In the genomic region with DNA sequence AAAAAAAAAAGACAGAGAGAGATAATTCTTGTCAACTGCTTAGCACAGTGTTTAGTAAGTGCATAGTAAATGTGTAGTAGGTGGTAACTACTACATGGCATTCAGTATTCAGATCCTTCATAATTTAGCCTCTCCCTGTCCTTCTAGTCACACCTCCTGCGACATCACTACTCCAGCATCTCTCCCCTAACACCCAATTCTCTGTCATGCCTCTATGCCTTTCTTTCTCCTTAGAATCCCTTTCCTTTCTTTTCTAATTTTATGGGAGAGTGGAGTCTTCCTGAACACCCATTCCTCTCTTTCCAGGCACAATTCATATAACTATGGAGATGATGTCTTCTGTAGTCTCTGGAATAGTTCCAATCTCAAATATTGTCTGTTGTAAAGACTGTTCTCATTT, we compare ENCODE assay signal across 34 cellular contexts. TPM values are rescaled to one million over a fixed set of nuclear protein-coding genes. Genes with fewer than 3 reads are reported as not detected.
DNase-seq lines count a peak whose midpoint lies in the region; ATAC-seq, FAIRE-seq and TF ChIP-seq lines count a peak whose summit lies in the region.
"Had no signal": no experiment of that assay in that cellular context is flagged by ENCODE, and none has a peak within 500 bp of the region (broad histone marks: within the 10 kb centered on the region; RNA-seq: fewer than 3 reads in every experiment).

No MANE protein-coding gene starts in this region.

- no peak overlapping the region for H3K4me3 Mint-ChIP-seq in CD8-positive, alpha-beta T cell
- H3K4me3 Mint-ChIP-seq: activated naive CD8-positive, alpha-beta T cell treated with anti-CD3 and anti-CD28 coated beads, Interleukin-2, amount 10 ng/mL, durations not matched to agents 7 days and 5 days; central memory CD8-positive, alpha-beta T cell had no signal

- H4K20me1 ChIP-seq in HCT116 (ENCODE audit: insufficient read depth) (no peaks in the 10 kb centered on the region), keratinocyte (ENCODE audit: control insufficient read depth, extremely low read depth, insufficient read depth, low read length) (no peaks in the 10 kb centered on the region)

- H3K9me3 ChIP-seq in HCT116 (ENCODE audit: control insufficient read depth in 1 of 2, insufficient read depth in 1 of 2, low read depth in 1 of 2, low read length in 2 of 2) (no peaks in the 10 kb centered on the region), keratinocyte (ENCODE audit: control insufficient read depth, low read depth, low read length) (no peaks in the 10 kb centered on the region), A673 (ENCODE audit: low read depth, low read length, poor library complexity, severe bottlenecking) (no peaks in the 10 kb centered on the region)
- H3K9me3 ChIP-seq in CD8-positive, alpha-beta T cell (ENCODE audit: low read length), result no peaks in the 10 kb centered on the region
- H3K9me3 ChIP-seq: ascending aorta, left ventricle myocardium inferior, pancreas, right atrium auricular region had no signal

- TF ChIP-seq RAD21 in HCT116 (IDR thresholded peaks at IDR 0.05; ENCODE audit: low read depth), result no peak

- peak overlapping the region; percentile 92 for H3K27ac ChIP-seq in ACC112 (ENCODE audit: low read depth, low read length)
- peak overlapping the region; percentile 83; the same call in 1 of the 2 replicates for H3K27ac ChIP-seq in HCT116 (ENCODE audit: low read depth, low read length)
- peak overlapping the region; percentile 94 for H3K27ac ChIP-seq in keratinocyte (ENCODE audit: control insufficient read depth, insufficient read depth, low read length)
- H3K27ac ChIP-seq in CD8-positive, alpha-beta T cell (ENCODE audit: low read depth, low read length), result no peak overlapping the region
- no peak overlapping the region for H3K27ac ChIP-seq in A673 (ENCODE audit: low read depth, low read length, poor library complexity, severe bottlenecking)
- H3K27ac ChIP-seq: ascending aorta, pancreas had no signal

- peaks cover 12% of the 10 kb centered on the region for H3K36me3 Mint-ChIP-seq in CD8-positive, alpha-beta T cell

- peak overlapping the region; percentile 80 for H3K9ac ChIP-seq in HCT116 (ENCODE audit: low read length)
- no peak overlapping the region for H3K9ac ChIP-seq in keratinocyte (ENCODE audit: control insufficient read depth, extremely low read depth, insufficient read depth, low read length)

- peaks cover 31% of the 10 kb centered on the region for H3K4me1 Mint-ChIP-seq in CD8-positive, alpha-beta T cell (ENCODE audit: low read depth)

- no peaks in the 10 kb centered on the region for H3K27me3 Mint-ChIP-seq in CD8-positive, alpha-beta T cell (ENCODE audit: low read depth)
- H3K27me3 Mint-ChIP-seq: central memory CD8-positive, alpha-beta T cell had no signal

- BruUV-seq in HCT116 (replicated peaks; lab: Mats Ljungman, UMichigan), result no TSS peak
- BruUV-seq in A673 (replicated peaks; lab: Mats Ljungman, UMichigan), result no TSS peak

- no peak overlapping the region for H3K27ac Mint-ChIP-seq in CD8-positive, alpha-beta T cell
- H3K27ac Mint-ChIP-seq: activated naive CD8-positive, alpha-beta T cell treated with anti-CD3 and anti-CD28 coated beads, Interleukin-2, amount 10 ng/mL, durations not matched to agents 7 days and 5 days; naive B cell had no signal

- H3K79me2 ChIP-seq in ACC112 (ENCODE audit: control insufficient read depth, insufficient read depth, low read length, unreplicated experiment), result peaks cover 16% of the 10 kb centered on the region
- peaks cover 34% of the 10 kb centered on the region for H3K79me2 ChIP-seq in HCT116 (ENCODE audit: insufficient read depth, low read length)
- H3K79me2 ChIP-seq in keratinocyte (ENCODE audit: control insufficient read depth, insufficient read depth, low read length), result peaks cover 16% of the 10 kb centered on the region

- no peak for TF ChIP-seq POLR2A in HCT116 (IDR thresholded peaks at IDR 0.05; ENCODE audit: borderline replicate concordance, extremely low read depth, insufficient read depth, insufficient read length)

- H3K36me3 ChIP-seq in ACC112 (ENCODE audit: insufficient read depth, low read length) (no peaks in the 10 kb centered on the region), HCT116 (ENCODE audit: control insufficient read depth in 1 of 2, insufficient read depth in 2 of 2, low read length in 2 of 2) (no peaks in the 10 kb centered on the region), keratinocyte (ENCODE audit: control insufficient read depth in 2 of 2, extremely low read depth in 1 of 2, insufficient read depth in 2 of 2, low read length in 2 of 2) (no peaks in the 10 kb centered on the region), A673 (ENCODE audit: insufficient read depth, low read length, poor library complexity, severe bottlenecking) (no peaks in the 10 kb centered on the region)
- no peaks in the 10 kb centered on the region for H3K36me3 ChIP-seq in CD8-positive, alpha-beta T cell (ENCODE audit: insufficient read depth, low read length)
- H3K36me3 ChIP-seq: ascending aorta, left ventricle myocardium inferior, pancreas, right atrium auricular region had no signal

- H3K4me2 ChIP-seq in HCT116 (ENCODE audit: low read length) (peak overlapping the region; percentile 92), keratinocyte (ENCODE audit: control insufficient read depth, extremely low read depth, insufficient read depth, low read depth, low read length) (peak overlapping the region; percentile 46)
- H3K4me2 ChIP-seq: smooth muscle cell had no signal

- TF ChIP-seq CTCF in HCT116 (IDR thresholded peaks at IDR 0.05 in 2 of 3, conservative IDR thresholded peaks at IDR 0.05 in 1 of 3; ENCODE audit: borderline replicate concordance in 1 of 3, insufficient read depth in 1 of 3, low read depth in 2 of 3, low read length in 2 of 3) (no peak), keratinocyte (optimal IDR thresholded peaks at IDR 0.05 in 1 of 3, IDR thresholded peaks at IDR 0.05 in 1 of 3, conservative IDR thresholded peaks at IDR 0.05 in 1 of 3; ENCODE audit: extremely low read depth in 1 of 3, insufficient read depth in 2 of 3, low read length in 3 of 3) (no peak), A673 (conservative IDR thresholded peaks at IDR 0.05; ENCODE audit: low read depth, low read length) (no peak)
- TF ChIP-seq CTCF in CD8-positive, alpha-beta T cell (IDR thresholded peaks at IDR 0.05), result no peak

- POLR2A ChIA-PET in HCT116 (lab: Charles Lee) (interaction anchor here (1.5 kb wide), 1 partner anchor 87 kb away, joined by 6 read pairs; no protein-coding TSS in a partner anchor), A673 (lab: Charles Lee; ENCODE audit: low non-redundant PET) (no interaction called here)
- POLR2A ChIA-PET in CD8-positive, alpha-beta T cell (lab: Charles Lee), result no interaction called here

- H3K9me2 ChIP-seq in HCT116 (ENCODE audit: insufficient read depth), result no peaks in the 10 kb centered on the region

- H3K4me1 ChIP-seq in ACC112 (ENCODE audit: control insufficient read depth, insufficient read depth, low read length, unreplicated experiment) (peaks cover 17% of the 10 kb centered on the region), HCT116 (ENCODE audit: control insufficient read depth in 1 of 2, insufficient read depth in 2 of 2, low read length in 2 of 2) (peaks cover 25 to 44% of the 10 kb centered on the region in 2 experiments), keratinocyte (ENCODE audit: control insufficient read depth, extremely low read depth, insufficient read depth, low read length) (peaks cover 27% of the 10 kb centered on the region), A673 (ENCODE audit: insufficient read depth, low read length, poor library complexity, severe bottlenecking) (no peaks in the 10 kb centered on the region)
- H3K4me1 ChIP-seq in CD8-positive, alpha-beta T cell (ENCODE audit: insufficient read depth, low read length), result peaks cover 17% of the 10 kb centered on the region

- CTCF ChIA-PET in HCT116 (lab: Charles Lee) (no interaction called here), A673 (lab: Charles Lee) (no interaction called here)
- CTCF ChIA-PET in CD8-positive, alpha-beta T cell (lab: Charles Lee), result interaction anchor here (0.6 to 2.2 kb wide), 3 partner anchors 13 to 59 kb away, joined by 3 to 10 read pairs (median 3); no protein-coding TSS in a partner anchor

- intact Hi-C loops in HCT116 (cut with micrococcal nuclease) (no loop called here), A673 (cut with micrococcal nuclease; ENCODE audit: unreplicated experiment) (no loop called here)
- intact Hi-C loops in CD8-positive, alpha-beta T cell (cut with DNase I, micrococcal nuclease), result loop anchor here in 1 of 2 experiments (1.0 kb wide), 1 partner anchor 59 kb away; no protein-coding TSS in a partner anchor

- no peak for ATAC-seq in HCT116
- ATAC-seq in CD8-positive, alpha-beta T cell, result no peak
- ATAC-seq: pancreas, SK-N-SH treated with all-trans-retinoic acid at 6 μM for 48 hours had no signal

- no peak for FAIRE-seq in keratinocyte (lab: Jason Lieb, UNC)
- FAIRE-seq: D721Med, endometrium, pancreas had no signal

- no peaks in the 10 kb centered on the region for H3K27me3 ChIP-seq in ACC112 (ENCODE audit: insufficient read depth, low read length)
- H3K27me3 ChIP-seq in HCT116 (ENCODE audit: insufficient read depth, low read length), result no peaks in the 10 kb centered on the region
- no peaks in the 10 kb centered on the region for H3K27me3 ChIP-seq in keratinocyte (ENCODE audit: control insufficient read depth, extremely low read depth, insufficient read depth, low read length)
- no peaks in the 10 kb centered on the region for H3K27me3 ChIP-seq in CD8-positive, alpha-beta T cell (ENCODE audit: insufficient read depth, low read length)
- H3K27me3 ChIP-seq in A673 (replicated peaks; ENCODE audit: insufficient read depth, low read depth, low read length, poor library complexity), result no peaks in the 10 kb centered on the region
- H3K27me3 ChIP-seq: ascending aorta, pancreas, right atrium auricular region had no signal

- dilution Hi-C loops in keratinocyte (cut with MboI; ENCODE audit: extremely low pct_ligation_motif_present, low sequenced_read_pairs), result no loop called here

- no peaks in the 10 kb centered on the region for H3K9me3 Mint-ChIP-seq in CD8-positive, alpha-beta T cell
- H3K9me3 Mint-ChIP-seq: activated naive CD8-positive, alpha-beta T cell treated with anti-CD3 and anti-CD28 coated beads, Interleukin-2, amount 10 ng/mL, durations not matched to agents 7 days and 5 days; central memory CD8-positive, alpha-beta T cell; naive B cell had no signal

- RAD21 ChIA-PET in HCT116 (lab: Charles Lee; ENCODE audit: low non-redundant PET in 1 of 2, low total read pairs in 2 of 2, uncharacterized antibody in 2 of 2, unreplicated experiment in 2 of 2), result interaction anchor here in 1 of 2 experiments (0.7 kb wide), 1 partner anchor 418 kb away, joined by 4 read pairs; the partner anchor contains the start of gene SNX27

- DNase-seq in HCT116 (ENCODE audit: low read depth, low spot score) (no peak), RKO (ENCODE audit: low spot score) (peak; percentile 38), keratinocyte (ENCODE audit: low read depth, low spot score) (no peak), A673 (ENCODE audit: low spot score) (no peak)
- no peak for DNase-seq in activated CD4-positive, CD25-positive, alpha-beta regulatory T cell treated with anti-CD3 and anti-CD28 coated beads, Interleukin-2, amount 50 U/mL, for 72 hours
- no peak for DNase-seq in effector CD8-positive, alpha-beta T cell (lab: John Stamatoyannopoulos, UW)
- no peak for DNase-seq in CD8-positive, alpha-beta T cell
- DNase-seq: activated CD4-positive, alpha-beta T cell treated with anti-CD3 and anti-CD28 coated beads for 4 hours; activated CD8-positive, alpha-beta memory T cell treated with anti-CD3 and anti-CD28 coated beads for 24 hours; activated effector memory CD4-positive, alpha-beta T cell treated with Interleukin-2 at 50 U/mL for 16 hours; activated naive CD8-positive, alpha-beta T cell treated with anti-CD3 and anti-CD28 coated beads, Interleukin-2, amount 10 ng/mL, durations not matched to agents 7 days and 5 days; C1 segment of cervical spinal cord; dermis blood vessel endothelial cell; left ventricle myocardium inferior; MM.1S; naive B cell; NCI-H1417; NCI-H2081 treated with DMSO at 0.1 percent for 48 hours; NCI-H345; NCI-H748 treated with DMSO at 0.1 percent for 48 hours; pancreas; stimulated activated CD4-positive, alpha-beta T cell treated with anti-CD3 and anti-CD28 coated beads, Interleukin-1b, Interleukin-23, amount 100 ng/mL, for 48 hours; T-helper 2 cell; trophoblast cell had no signal

- H3K9me1 ChIP-seq in keratinocyte (ENCODE audit: control insufficient read depth, extremely low read depth, insufficient read depth, low read length), result no peaks in the 10 kb centered on the region

- no peak overlapping the region for H2AFZ ChIP-seq in ACC112 (ENCODE audit: low read length, unreplicated experiment)
- no peak overlapping the region for H2AFZ ChIP-seq in HCT116 (ENCODE audit: low read depth, low read length, poor library complexity, severe bottlenecking)
- H2AFZ ChIP-seq in keratinocyte (ENCODE audit: control insufficient read depth, low read length), result no peak overlapping the region

- H3K4me3 ChIP-seq in ACC112 (ENCODE audit: low read depth, low read length) (peak overlapping the region; percentile 38; the same call in 1 of the 2 replicates), HCT116 (replicated peaks in 1 of 2; ENCODE audit: low read depth in 1 of 2, low read length in 2 of 2) (peak overlapping the region; percentile 61 to 68), keratinocyte (ENCODE audit: control insufficient read depth in 2 of 3, extremely low read depth in 1 of 3, insufficient read depth in 2 of 3, low read depth in 1 of 3, low read length in 3 of 3) (no peak overlapping the region), A673 (ENCODE audit: low read depth, low read length, poor library complexity, severe bottlenecking) (no peak overlapping the region)
- no peak overlapping the region for H3K4me3 ChIP-seq in CD8-positive, alpha-beta T cell (ENCODE audit: low read depth, low read length)
- H3K4me3 ChIP-seq: ascending aorta, left ventricle myocardium inferior, pancreas, right atrium auricular region, smooth muscle cell had no signal

RNA-seq across cellular contexts. Expression of gene VPS72, which starts 3.9 kb away (rescaled TPM):
- total RNA-seq in HCT116 (2021; ENCODE audit: unreplicated experiment) (68.9 TPM), A673 (2021) (113 and 114 TPM in 2 replicates)
- 47.7 and 57.3 TPM in 2 replicates for polyA plus RNA-seq in HCT116 (2012)
- 41.6 to 69.9 TPM (median 47.5 TPM) in 3 replicates for polyA plus RNA-seq in keratinocyte
- 133 TPM for polyA plus RNA-seq in keratinocyte (2011; ENCODE audit: low read depth)
- 41.1 and 47.4 TPM in 2 replicates for polyA plus RNA-seq in keratinocyte (2011; cell fraction: cytosol; rRNA removed)
- 36.8 and 38.5 TPM in 2 replicates for polyA plus RNA-seq in keratinocyte (2011; cell fraction: nucleus; rRNA removed)
- polyA plus RNA-seq in keratinocyte (2012; ENCODE audit: low replicate concordance), result 32.5 and 49.8 TPM in 2 replicates
- 19.4 to 22.3 TPM (median 21.5 TPM) in 3 replicates for polyA minus RNA-seq in keratinocyte
- 30.1 TPM for polyA minus RNA-seq in keratinocyte (2011; cell fraction: cytosol; rRNA and poly(A)+ RNA removed)
- polyA minus RNA-seq in keratinocyte (2011; cell fraction: nucleus; rRNA and poly(A)+ RNA removed), result 10.5 and 11.2 TPM in 2 replicates
- total RNA-seq in CD8-positive, alpha-beta T cell, result 10 to 100 TPM in 1 of 2 experiments, 1 to 10 TPM in 1; 7.0 to 12.1 TPM

RNA-seq across cellular contexts. Expression of gene PIP5K1A, which starts 4.5 kb away (rescaled TPM):
- total RNA-seq in HCT116 (2021; ENCODE audit: unreplicated experiment) (75.4 TPM), A673 (2021) (109 and 115 TPM in 2 replicates)
- 52.8 and 55.0 TPM in 2 replicates for polyA plus RNA-seq in HCT116 (2012)
- polyA plus RNA-seq in keratinocyte, result 98.6 to 148 TPM (median 124 TPM) in 3 replicates
- 40.9 TPM for polyA plus RNA-seq in keratinocyte (2011; ENCODE audit: low read depth)
- polyA plus RNA-seq in keratinocyte (2011; cell fraction: cytosol; rRNA removed), result 99.7 and 191 TPM in 2 replicates
- polyA plus RNA-seq in keratinocyte (2011; cell fraction: nucleus; rRNA removed), result 285 and 289 TPM in 2 replicates
- 45.5 and 51.0 TPM in 2 replicates for polyA plus RNA-seq in keratinocyte (2012; ENCODE audit: low replicate concordance)
- polyA minus RNA-seq in keratinocyte, result 191 to 227 TPM (median 226 TPM) in 3 replicates
- 42.0 TPM for polyA minus RNA-seq in keratinocyte (2011; cell fraction: cytosol; rRNA and poly(A)+ RNA removed)
- polyA minus RNA-seq in keratinocyte (2011; cell fraction: nucleus; rRNA and poly(A)+ RNA removed), result 151 and 276 TPM in 2 replicates
- 10 to 100 TPM; 37.2 to 48.2 TPM for total RNA-seq in CD8-positive, alpha-beta T cell

RNA-seq across cellular contexts. Expression of gene TMOD4, which starts 18.1 kb away (rescaled TPM):
- total RNA-seq in HCT116 (2021; ENCODE audit: unreplicated experiment) (1.8 TPM), A673 (2021) (1.4 and 2.8 TPM in 2 replicates)
- 0.51 and 1.3 TPM in 2 replicates for polyA plus RNA-seq in HCT116 (2012)
- 0.18 to 0.42 TPM (median 0.34 TPM) in 3 replicates for polyA plus RNA-seq in keratinocyte
- not detected for polyA plus RNA-seq in keratinocyte (2011; ENCODE audit: low read depth)
- polyA plus RNA-seq in keratinocyte (2011; cell fraction: cytosol; rRNA removed), result 0.15 and 0.17 TPM in 2 replicates
- not detected in 2 replicates for polyA plus RNA-seq in keratinocyte (2011; cell fraction: nucleus; rRNA removed)
- 0.24 TPM in 1 of 2 replicates, not detected in the other for polyA plus RNA-seq in keratinocyte (2012; ENCODE audit: low replicate concordance)
- polyA minus RNA-seq in keratinocyte, result 0.49 TPM in 1 of 3 replicates, not detected in the others
- not detected for polyA minus RNA-seq in keratinocyte (2011; cell fraction: cytosol; rRNA and poly(A)+ RNA removed)
- polyA minus RNA-seq in keratinocyte (2011; cell fraction: nucleus; rRNA and poly(A)+ RNA removed), result not detected in 2 replicates
- total RNA-seq in CD8-positive, alpha-beta T cell, result 1 to 10 TPM in 1 of 2 experiments, under 1 TPM in 1; 0.98 to 1.7 TPM
- total RNA-seq: ascending aorta, dermis blood vessel endothelial cell, glomerular endothelial cell, left ventricle myocardium inferior, mesenteric fat pad, right atrium auricular region, smooth muscle cell had no signal
- polyA plus RNA-seq: pancreas had no signal

RNA-seq across cellular contexts. Expression of gene SCNM1, which starts 27.9 kb away (rescaled TPM):
- total RNA-seq in HCT116 (2021; ENCODE audit: unreplicated experiment) (34.1 TPM), A673 (2021) (57.5 and 59.6 TPM in 2 replicates)
- polyA plus RNA-seq in HCT116 (2012), result 28.2 and 40.0 TPM in 2 replicates
- 11.0 to 34.4 TPM (median 26.2 TPM) in 3 replicates for polyA plus RNA-seq in keratinocyte
- 32.6 TPM for polyA plus RNA-seq in keratinocyte (2011; ENCODE audit: low read depth)
- polyA plus RNA-seq in keratinocyte (2011; cell fraction: cytosol; rRNA removed), result 22.8 and 25.1 TPM in 2 replicates
- 33.4 and 35.9 TPM in 2 replicates for polyA plus RNA-seq in keratinocyte (2011; cell fraction: nucleus; rRNA removed)
- 44.4 and 44.9 TPM in 2 replicates for polyA plus RNA-seq in keratinocyte (2012; ENCODE audit: low replicate concordance)
- 7.4 to 17.6 TPM (median 10.6 TPM) in 3 replicates for polyA minus RNA-seq in keratinocyte
- 10.9 TPM for polyA minus RNA-seq in keratinocyte (2011; cell fraction: cytosol; rRNA and poly(A)+ RNA removed)
- 4.7 and 5.0 TPM in 2 replicates for polyA minus RNA-seq in keratinocyte (2011; cell fraction: nucleus; rRNA and poly(A)+ RNA removed)
- total RNA-seq in CD8-positive, alpha-beta T cell, result 10 to 100 TPM; 35.0 to 40.4 TPM

RNA-seq across cellular contexts. Expression of gene LYSMD1, which starts 28.2 kb away (rescaled TPM):
- total RNA-seq in HCT116 (2021; ENCODE audit: unreplicated experiment) (5.0 TPM), A673 (2021) (7.7 and 8.1 TPM in 2 replicates)
- polyA plus RNA-seq in HCT116 (2012), result 3.4 and 4.9 TPM in 2 replicates
- polyA plus RNA-seq in keratinocyte, result 3.6 to 5.6 TPM (median 4.4 TPM) in 3 replicates
- 1.7 TPM for polyA plus RNA-seq in keratinocyte (2011; ENCODE audit: low read depth)
- polyA plus RNA-seq in keratinocyte (2011; cell fraction: cytosol; rRNA removed), result 3.2 and 4.0 TPM in 2 replicates
- polyA plus RNA-seq in keratinocyte (2011; cell fraction: nucleus; rRNA removed), result 9.5 and 10.2 TPM in 2 replicates
- polyA plus RNA-seq in keratinocyte (2012; ENCODE audit: low replicate concordance), result 4.3 TPM in 2 replicates
- polyA minus RNA-seq in keratinocyte, result 0.98 to 5.7 TPM (median 3.6 TPM) in 3 replicates
- 4.0 TPM for polyA minus RNA-seq in keratinocyte (2011; cell fraction: cytosol; rRNA and poly(A)+ RNA removed)
- 5.7 and 5.8 TPM in 2 replicates for polyA minus RNA-seq in keratinocyte (2011; cell fraction: nucleus; rRNA and poly(A)+ RNA removed)
- under 1 TPM; 0.49 to 0.94 TPM for total RNA-seq in CD8-positive, alpha-beta T cell

Comparison
In these comparisons a context has a peak if more than half of its experiments do, and no peak if none do; other contexts are left out.
1. H3K27ac ChIP-seq: peak in ACC112 (single experiment), HCT116 (single experiment) and keratinocyte (single experiment); none in CD8-positive, alpha-beta T cell (single experiment) and A673 (single experiment).
2. H3K4me3 ChIP-seq: peak in ACC112 (single experiment) and HCT116 (2 of 2); none in keratinocyte (0 of 3), CD8-positive, alpha-beta T cell (single experiment) and A673 (single experiment).